Comparison of ENCODE assay signal across 35 cellular contexts in genomic region chr6:42375905-42376304, GRCh38.
DNase-seq lines count a peak whose midpoint lies in the region; ATAC-seq, FAIRE-seq and TF ChIP-seq lines count a peak whose summit lies in the region.
"Had no signal": no experiment of that assay in that cellular context is flagged by ENCODE, and none has a peak within 500 bp of the region (broad histone marks: within the 10 kb centered on the region; RNA-seq: fewer than 3 reads in every experiment).

No MANE protein-coding gene starts in this region.

- H3K4me3 Mint-ChIP-seq in immature natural killer cell (no peak overlapping the region), Caco-2 (ENCODE audit: unreplicated experiment) (no peak overlapping the region)

- CTCF ChIA-PET in Caco-2 (lab: Charles Lee) = no interaction called here

- intact Hi-C loops in Caco-2 (cut with micrococcal nuclease; ENCODE audit: unreplicated experiment) = no loop called here

- POLR2A ChIA-PET in Caco-2 (lab: Charles Lee) = no interaction called here

- H3K27ac Mint-ChIP-seq in immature natural killer cell = peak overlapping the region; percentile 3 to 87 (median 77)
- H3K27ac Mint-ChIP-seq in Caco-2 (ENCODE audit: unreplicated experiment) = no peak overlapping the region

- no peak for ATAC-seq in GM21360 (IDR thresholded peaks at IDR 0.05; ENCODE audit: unreplicated experiment)
- ATAC-seq: foreskin keratinocyte, heart left ventricle, sciatic nerve had no signal

- no peaks in the 10 kb centered on the region for H3K9me2 ChIP-seq in Karpas-422 (replicated peaks; ENCODE audit: insufficient read depth, low read length)

- H3K79me2 ChIP-seq in Karpas-422 (ENCODE audit: low read length) = peaks cover 87% of the 10 kb centered on the region

- H3K27ac ChIP-seq in BLaER1 = peak overlapping the region; percentile 4; the same call in 1 of the 2 replicates
- H3K27ac ChIP-seq in Karpas-422 (ENCODE audit: low read length) = peak overlapping the region; percentile 53
- H3K27ac ChIP-seq: adrenal gland, C4-2B, esophagus squamous epithelium, foreskin keratinocyte, heart left ventricle, KMS-11, prostate gland, thyroid gland, uterus, VCaP had no signal

- no peak overlapping the region for H2AFZ ChIP-seq in Karpas-422 (ENCODE audit: low read length)

- H3K27me3 Mint-ChIP-seq in immature natural killer cell (ENCODE audit: low read depth in 3 of 3) (peaks cover 0 to 5% (median 3%) of the 10 kb centered on the region in 3 donors), Caco-2 (ENCODE audit: insufficient read depth, unreplicated experiment) (no peaks in the 10 kb centered on the region)

- H3K4me3 ChIP-seq in BLaER1 (no peak overlapping the region), Karpas-422 (ENCODE audit: low read length) (no peak overlapping the region), Caco-2 (ENCODE audit: low read depth, low read length) (no peak overlapping the region)
- H3K4me3 ChIP-seq: adrenal gland, esophagus squamous epithelium, heart left ventricle, Peyer's patch, prostate gland, thyroid gland, uterus had no signal

- H3K9ac ChIP-seq in BLaER1 (no peak overlapping the region), Karpas-422 (ENCODE audit: low read length) (peak overlapping the region; percentile 4; the same call in 1 of the 2 replicates)
- H3K9ac ChIP-seq: KMS-11 had no signal

- H3K36me3 Mint-ChIP-seq in immature natural killer cell = peaks cover 0 to 3% (median 2%) of the 10 kb centered on the region in 3 donors
- no peaks in the 10 kb centered on the region for H3K36me3 Mint-ChIP-seq in Caco-2 (ENCODE audit: insufficient read depth, unreplicated experiment)

- TF ChIP-seq CTCF in Caco-2 (IDR thresholded peaks at IDR 0.05; ENCODE audit: insufficient read depth in 1 of 2, low read depth in 1 of 2, low read length in 1 of 2, severe bottlenecking in 1 of 2, unreplicated experiment in 1 of 2) (no peak), D721Med (IDR thresholded peaks at IDR 0.05; ENCODE audit: insufficient read depth, missing control alignments) (no peak)

- no peaks in the 10 kb centered on the region for H3K9me3 Mint-ChIP-seq in immature natural killer cell
- H3K9me3 Mint-ChIP-seq in Caco-2 (ENCODE audit: unreplicated experiment) = no peaks in the 10 kb centered on the region

- FAIRE-seq in D721Med (lab: Jason Lieb, UNC) = no peak
- FAIRE-seq: endometrium, H54, kidney had no signal

- peaks cover 56 to 76% of the 10 kb centered on the region in 2 donors for H3K4me1 Mint-ChIP-seq in immature natural killer cell
- H3K4me1 Mint-ChIP-seq in Caco-2 (ENCODE audit: low read depth, unreplicated experiment) = no peaks in the 10 kb centered on the region

- H3K4me2 ChIP-seq in BLaER1 (no peak overlapping the region), Karpas-422 (ENCODE audit: low read depth, low read length, poor library complexity, severe bottlenecking) (peak overlapping the region; percentile 12)
- H3K4me2 ChIP-seq: KMS-11 had no signal

- H3K4me1 ChIP-seq in BLaER1 (peaks cover 69% of the 10 kb centered on the region), Karpas-422 (ENCODE audit: low read length) (peaks cover 62% of the 10 kb centered on the region), Caco-2 (no peaks in the 10 kb centered on the region)
- H3K4me1 ChIP-seq: foreskin keratinocyte, prostate gland, thyroid gland, uterus had no signal

- peak; percentile 22 for DNase-seq in activated CD4-positive, CD25-positive, alpha-beta regulatory T cell treated with anti-CD3 and anti-CD28 coated beads, Interleukin-2, amount 50 U/mL, for 72 hours
- no peak for DNase-seq in activated CD4-positive, CD25-positive, alpha-beta regulatory T cell (lab: John Stamatoyannopoulos, UW)
- DNase-seq in Karpas-422 (no peak), immature natural killer cell (no peak), Caco-2 (no peak), D721Med (ENCODE audit: insufficient read length, low spot score) (no peak)
- DNase-seq: 8988T; activated CD4-positive, alpha-beta T cell treated with anti-CD3 and anti-CD28 coated beads, Interleukin-2, amount 50 U/mL, for 1 hour; activated gamma-delta T cell; cerebellar nuclear complex; EL; esophagus squamous epithelium; foreskin keratinocyte; heart left ventricle; kidney; NCI-H1436 treated with DMSO at 0.1 percent for 48 hours; NCI-H446; NCI-H774; occipital lobe; Peyer's patch; SHP77 treated with DMSO at 0.1 percent for 48 hours; stimulated activated CD8-positive, alpha-beta memory T cell treated with anti-CD3 and anti-CD28 coated beads, Interleukin-4, amount 100 ng/mL, for 48 hours; T1000; thyroid gland; uterus had no signal

- BruUV-seq in Caco-2 (replicated peaks; lab: Mats Ljungman, UMichigan) = no TSS peak

- H3K27me3 ChIP-seq in BLaER1 (no peaks in the 10 kb centered on the region), Karpas-422 (ENCODE audit: low read length) (no peaks in the 10 kb centered on the region), Caco-2 (replicated peaks; ENCODE audit: control insufficient read depth, insufficient read depth, low read length) (no peaks in the 10 kb centered on the region)
- H3K27me3 ChIP-seq: adrenal gland, esophagus squamous epithelium, foreskin keratinocyte, heart left ventricle, Peyer's patch, thyroid gland, uterus had no signal

- H3K36me3 ChIP-seq in BLaER1 = peaks cover 34% of the 10 kb centered on the region
- H3K36me3 ChIP-seq in Karpas-422 (ENCODE audit: insufficient read depth, low read length) = no peaks in the 10 kb centered on the region
- H3K36me3 ChIP-seq in Caco-2 (ENCODE audit: control insufficient read depth, insufficient read depth, low read length) = no peaks in the 10 kb centered on the region
- H3K36me3 ChIP-seq: adrenal gland, heart left ventricle, Peyer's patch, prostate gland, thyroid gland, uterus had no signal

- H3K9me3 ChIP-seq in BLaER1 = no peaks in the 10 kb centered on the region
- no peaks in the 10 kb centered on the region for H3K9me3 ChIP-seq in Karpas-422 (ENCODE audit: low read length)
- no peaks in the 10 kb centered on the region for H3K9me3 ChIP-seq in Caco-2
- H3K9me3 ChIP-seq: adrenal gland, esophagus squamous epithelium, heart left ventricle, Peyer's patch, prostate gland, thyroid gland, uterus had no signal

- peaks cover 100% of the 10 kb centered on the region for H4K20me1 ChIP-seq in BLaER1
- no peaks in the 10 kb centered on the region for H4K20me1 ChIP-seq in Karpas-422 (ENCODE audit: insufficient read depth, low read depth, low read length)
